15 cellular contexts compared by ENCODE assay signal in the genomic region with DNA sequence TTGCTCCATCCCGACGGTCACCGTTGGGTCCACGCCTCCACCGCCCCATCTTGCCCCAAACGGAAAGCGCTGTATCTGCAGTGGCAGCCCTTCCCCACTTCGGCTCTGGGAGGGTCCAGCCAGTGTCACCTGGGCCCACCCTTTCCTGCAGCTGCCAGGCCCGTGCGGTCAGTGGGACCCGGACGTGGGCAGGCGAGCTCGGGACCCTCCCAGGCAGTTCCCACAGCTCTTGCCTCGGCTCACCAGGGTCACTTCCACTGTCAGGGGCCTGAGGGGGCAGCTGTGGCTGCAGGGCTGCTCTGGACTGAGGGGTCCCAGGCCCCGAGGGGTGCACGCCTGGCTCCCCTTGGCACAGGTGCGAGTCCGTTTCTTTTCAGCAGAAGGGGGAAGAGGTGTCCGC.
"Had no signal": no experiment of that assay in that cellular context is flagged by ENCODE, and none has a peak within 500 bp of the region (broad histone marks: within the 10 kb centered on the region; RNA-seq: fewer than 3 reads in every experiment).

No MANE protein-coding gene starts in this region.

- H3K4me3 Mint-ChIP-seq: activated CD4-positive, alpha-beta T cell treated with anti-CD3 and anti-CD28 coated beads for 36 hours; activated naive CD4-positive, alpha-beta T cell treated with anti-CD3 and anti-CD28 coated beads, Interleukin-2, amount 50 U/mL, for 24 hours; stimulated activated memory B cell treated with anti-CD40 and anti-IgM and Interleukin-4, amounts not matched to agents 10 μg/mL and 1 μg/mL and 100 μg/mL, for 72 hours had no signal

- ATAC-seq: activated CD4-positive, alpha-beta T cell treated with anti-CD3 and anti-CD28 coated beads for 36 hours; foreskin keratinocyte; heart right ventricle; left ventricle myocardium superior; psoas muscle; sciatic nerve; stimulated activated memory B cell treated with anti-CD40 and anti-IgM and Interleukin-4, amounts not matched to agents 10 μg/mL and 1 μg/mL and 100 μg/mL, for 72 hours had no signal

- H3K27me3 Mint-ChIP-seq: activated CD4-positive, alpha-beta T cell treated with anti-CD3 and anti-CD28 coated beads for 36 hours; activated naive CD4-positive, alpha-beta T cell treated with anti-CD3 and anti-CD28 coated beads, Interleukin-2, amount 50 U/mL, for 24 hours; stimulated activated memory B cell treated with anti-CD40 and anti-IgM and Interleukin-4, amounts not matched to agents 10 μg/mL and 1 μg/mL and 100 μg/mL, for 72 hours had no signal

- H3K27ac Mint-ChIP-seq: activated CD4-positive, alpha-beta T cell treated with anti-CD3 and anti-CD28 coated beads for 36 hours; activated naive CD4-positive, alpha-beta T cell treated with anti-CD3 and anti-CD28 coated beads, Interleukin-2, amount 50 U/mL, for 24 hours; activated T-helper 2 cell treated with anti-CD3 and anti-CD28 coated beads, Interferon-gamma antibody, Interleukin-2, Interleukin-4, amounts not matched to agents 10 μg/mL and 5 μg/mL and 100 μg/mL, durations not matched to agents 14 hours and 24 hours and 36 hours had no signal

- H3K4me3 ChIP-seq: heart right ventricle, psoas muscle, SJCRH30, spleen, transverse colon had no signal

- H3K9me3 Mint-ChIP-seq: activated naive CD4-positive, alpha-beta T cell treated with anti-CD3 and anti-CD28 coated beads, Interleukin-2, amount 50 U/mL, for 24 hours; activated T-helper 2 cell treated with anti-CD3 and anti-CD28 coated beads, Interferon-gamma antibody, Interleukin-2, Interleukin-4, amounts not matched to agents 10 μg/mL and 5 μg/mL and 100 μg/mL, durations not matched to agents 14 hours and 24 hours and 36 hours; stimulated activated memory B cell treated with anti-CD40 and anti-IgM and Interleukin-4, amounts not matched to agents 10 μg/mL and 1 μg/mL and 100 μg/mL, for 72 hours had no signal

- DNase-seq: activated CD4-positive, alpha-beta T cell treated with anti-CD3 and anti-CD28 coated beads for 36 hours; foreskin keratinocyte; heart right ventricle; kidney; left ventricle myocardium superior; occipital lobe; psoas muscle; SJCRH30; spleen; stimulated activated CD4-positive, alpha-beta T cell treated with anti-CD3 and anti-CD28 coated beads, Interleukin-1b, Interleukin-23, amount 100 ng/mL, for 48 hours; transverse colon had no signal
